18 cellular contexts compared by ENCODE assay signal in the genomic region with DNA sequence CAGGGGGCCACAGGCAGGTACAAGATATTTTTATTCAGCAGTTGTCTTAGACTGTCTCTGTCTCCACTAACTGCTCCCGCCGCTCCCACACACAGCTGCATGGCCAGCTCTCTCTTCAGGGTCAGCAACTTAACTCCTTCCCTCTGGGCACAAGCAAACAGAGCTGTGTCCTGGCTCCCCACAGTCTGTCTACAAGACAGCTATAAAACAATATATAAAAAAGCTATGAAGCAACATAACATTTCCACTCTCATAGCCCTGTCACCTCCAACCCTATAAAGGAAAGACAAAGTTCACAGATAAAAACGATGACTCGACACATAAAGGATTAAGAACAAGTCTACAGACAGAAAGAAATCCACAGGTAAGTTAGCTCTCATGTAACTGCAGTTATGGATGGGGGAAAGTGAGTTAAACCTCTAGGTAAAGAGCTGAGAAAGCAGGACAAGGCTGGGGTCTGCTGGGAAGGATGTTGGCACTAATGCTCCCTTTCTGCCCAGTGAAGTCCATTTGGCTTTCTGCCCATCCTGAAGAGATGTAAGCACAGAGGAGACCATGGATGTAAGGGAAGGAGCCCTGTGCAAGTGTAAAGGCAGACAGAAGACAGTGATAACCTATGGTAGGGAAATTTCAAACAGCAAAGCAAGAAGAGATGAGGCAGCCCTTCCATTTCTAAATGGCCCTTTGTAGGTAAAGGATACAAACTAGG.
DNase-seq lines count a peak whose midpoint lies in the region; ATAC-seq and TF ChIP-seq lines count a peak whose summit lies in the region.
"Had no signal": no experiment of that assay in that cellular context is flagged by ENCODE, and none has a peak within 500 bp of the region (broad histone marks: within the 10 kb centered on the region; RNA-seq: fewer than 3 reads in every experiment).

No MANE protein-coding gene starts in this region.

- H3K4me1 Mint-ChIP-seq in nephron progenitor cell: peaks cover 41% of the 10 kb centered on the region

- H3K27me3 Mint-ChIP-seq in nephron progenitor cell (ENCODE audit: low read depth, poor library complexity): peaks cover 4% of the 10 kb centered on the region

- peaks cover 98% of the 10 kb centered on the region for H3K79me2 ChIP-seq in DND-41 (ENCODE audit: insufficient read depth, low read length)

- no peak for ATAC-seq in DND-41 (ENCODE audit: insufficient read depth, low read depth)
- no peak for ATAC-seq in GM19023 (IDR thresholded peaks at IDR 0.05; ENCODE audit: unreplicated experiment)

- no peak overlapping the region for H3K4me3 ChIP-seq in DND-41 (ENCODE audit: low read depth in 1 of 2, low read length in 2 of 2)
- H3K4me3 ChIP-seq: coronary artery, HAP-1, left ventricle myocardium inferior, MG63 had no signal

- peaks cover 35% of the 10 kb centered on the region; the same call in 1 of the 2 replicates for H3K4me1 ChIP-seq in DND-41 (ENCODE audit: insufficient read depth, low read length)
- H3K4me1 ChIP-seq: left ventricle myocardium inferior had no signal

- no peak overlapping the region; the same call in 1 of the 2 replicates for H3K9ac ChIP-seq in DND-41 (ENCODE audit: low read depth, low read length)

- H3K4me2 ChIP-seq in DND-41 (ENCODE audit: insufficient read depth, low read length): no peak overlapping the region

- H3K9me3 Mint-ChIP-seq in nephron progenitor cell: no peaks in the 10 kb centered on the region

- peaks cover 22% of the 10 kb centered on the region for H4K20me1 ChIP-seq in DND-41 (ENCODE audit: insufficient read depth, low read length)

- H3K4me3 Mint-ChIP-seq in nephron progenitor cell: no peak overlapping the region

- peaks cover 11% of the 10 kb centered on the region; the same call in 1 of the 2 replicates for H3K36me3 ChIP-seq in DND-41 (ENCODE audit: insufficient read depth, low read length)
- H3K36me3 ChIP-seq: HAP-1, left ventricle myocardium inferior, MG63 had no signal

- peak overlapping the region; percentile 38 for H3K27ac Mint-ChIP-seq in nephron progenitor cell

- no peaks in the 10 kb centered on the region for H3K36me3 Mint-ChIP-seq in nephron progenitor cell (ENCODE audit: low read depth)

- TF ChIP-seq CTCF in DND-41 (IDR thresholded peaks at IDR 0.05; ENCODE audit: borderline replicate concordance, extremely low read depth, low read length, poor library complexity, severe bottlenecking) (no peak), nephron progenitor cell (IDR thresholded peaks at IDR 0.05) (no peak)

- H3K27ac ChIP-seq in DND-41 (ENCODE audit: low read length) (peak overlapping the region; percentile 37; the same call in 1 of the 2 replicates), caudate nucleus (ENCODE audit: low read depth, low read length) (peak overlapping the region; percentile 63)
- H3K27ac ChIP-seq: coronary artery, left ventricle myocardium inferior had no signal

- H3K27me3 ChIP-seq in DND-41 (ENCODE audit: insufficient read depth, low read length, poor library complexity): no peaks in the 10 kb centered on the region

- H2AFZ ChIP-seq in DND-41 (ENCODE audit: low read depth, low read length): no peak overlapping the region

- no peaks in the 10 kb centered on the region for H3K9me3 ChIP-seq in DND-41 (ENCODE audit: insufficient read depth, low read length, severe bottlenecking)
- H3K9me3 ChIP-seq: HAP-1, left ventricle myocardium inferior, MG63 had no signal

- DNase-seq in DND-41 (no peak), LoVo (ENCODE audit: low spot score) (peak; percentile 70), caudate nucleus (lab: John Stamatoyannopoulos, UW) (no peak), nephron progenitor cell (peak; percentile 28), ecto neural progenitor cell (ENCODE audit: low spot score) (no peak), NOMO-1 treated with DMSO at 0.1 percent for 48 hours (lab: John Stamatoyannopoulos, UW; ENCODE audit: unreplicated experiment) (no peak)
- DNase-seq: activated CD4-positive, alpha-beta T cell treated with anti-CD3 and anti-CD28 coated beads, Interleukin-2, amount 50 U/mL, for 4 hours; activated naive CD4-positive, alpha-beta T cell treated with anti-CD3 and anti-CD28 coated beads, Interleukin-2, amount 50 U/mL, for 16 hours; left ventricle myocardium inferior; MG63; NCI-H187; NCI-H526; RPMI8226; stimulated activated CD4-positive, alpha-beta T cell treated with anti-CD3 and anti-CD28 coated beads, Interleukin-2, amount 100 ng/mL, for 24 hours; SW 1271 had no signal

Comparison
In these comparisons a context has a peak if more than half of its experiments do, and no peak if none do; other contexts are left out.
1. DNase-seq: peak in LoVo (single experiment) and nephron progenitor cell (single experiment); none in DND-41 (single experiment), caudate nucleus (0 of 61), ecto neural progenitor cell (single experiment) and NOMO-1 treated with DMSO at 0.1 percent for 48 hours (single experiment).